8 cellular contexts compared by ENCODE assay signal in the genomic region with DNA sequence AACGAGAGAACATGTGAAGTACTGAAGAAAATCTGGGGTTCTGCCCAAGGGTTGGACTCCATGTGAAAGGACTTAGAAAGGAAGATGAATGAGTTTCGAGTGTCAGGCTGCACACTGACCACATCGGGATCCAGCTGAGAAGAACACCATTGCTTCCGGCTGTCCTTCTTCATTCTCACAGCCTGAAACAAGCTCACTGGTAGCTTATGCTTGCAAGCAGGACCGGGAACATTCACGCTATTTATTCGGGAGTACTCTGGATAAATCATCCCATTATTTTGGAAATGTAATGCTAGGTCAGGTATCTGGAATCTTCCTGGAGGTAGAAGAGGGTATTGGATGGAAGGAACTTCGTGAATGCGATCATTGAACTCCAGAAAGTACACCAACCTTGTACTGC. TPM values are rescaled to one million over a fixed set of nuclear protein-coding genes. Genes with fewer than 3 reads are reported as not detected.
DNase-seq lines count a peak whose midpoint lies in the region; ATAC-seq, FAIRE-seq and TF ChIP-seq lines count a peak whose summit lies in the region.
"Not testable (repeated sequence)": the region's sequence is repeated elsewhere in the genome, so short reads cannot be mapped to it uniquely, and the experiment has no call there.

No MANE protein-coding gene starts in this region.

- not testable (repeated sequence) for H3K36me3 ChIP-seq in CD8-positive, alpha-beta memory T cell (ENCODE audit: insufficient read depth, low read length); Panc1 (ENCODE audit: control insufficient read depth, insufficient read depth, low read length); bronchial epithelial cell (ENCODE audit: control insufficient read depth, insufficient read depth, low read length); endothelial cell of umbilical vein (ENCODE audit: control insufficient read depth in 2 of 2, extremely low read depth in 1 of 2, insufficient read depth in 2 of 2, low read length in 2 of 2); neural progenitor cell; vagina

- not testable (repeated sequence) for TF ChIP-seq POLR2A in endothelial cell of umbilical vein (IDR thresholded peaks at IDR 0.05; ENCODE audit: low read depth, low read length); vagina (IDR thresholded peaks at IDR 0.05)

- H3K27me3 ChIP-seq in CD8-positive, alpha-beta memory T cell (ENCODE audit: insufficient read depth, low read length, poor library complexity, severe bottlenecking); Panc1 (ENCODE audit: control insufficient read depth, insufficient read depth, low read length); bronchial epithelial cell (ENCODE audit: control insufficient read depth, insufficient read depth, low read length); endothelial cell of umbilical vein (ENCODE audit: control insufficient read depth in 2 of 2, insufficient read depth in 2 of 2, low read length in 2 of 2); neural progenitor cell; vagina: not testable (repeated sequence)

- H3K4me3 Mint-ChIP-seq in CD8-positive, alpha-beta memory T cell; neural progenitor cell: not testable (repeated sequence)

- POLR2A ChIA-PET in CD8-positive, alpha-beta memory T cell (lab: Charles Lee); Panc1 (lab: Charles Lee); endothelial cell of umbilical vein (lab: Charles Lee): not testable (repeated sequence)

- H4K20me1 ChIP-seq in endothelial cell of umbilical vein (replicated peaks; ENCODE audit: control insufficient read depth, extremely low read depth, insufficient read depth, low read length); neural progenitor cell (ENCODE audit: low read depth): not testable (repeated sequence)

- intact Hi-C loops in Panc1 (cut with micrococcal nuclease; ENCODE audit: unreplicated experiment); endothelial cell of umbilical vein (cut with micrococcal nuclease); vagina (cut with DNase I): not testable (repeated sequence)

- not testable (repeated sequence) for H3K79me2 ChIP-seq in endothelial cell of umbilical vein (ENCODE audit: control insufficient read depth, insufficient read depth, low read length); neural progenitor cell (ENCODE audit: low read depth)

- H3K4me3 ChIP-seq in CD8-positive, alpha-beta memory T cell (ENCODE audit: low read length); Panc1 (ENCODE audit: low read depth in 2 of 2, low read length in 2 of 2); bronchial epithelial cell (ENCODE audit: low read depth, low read length); endothelial cell of umbilical vein (replicated peaks in 1 of 3; ENCODE audit: insufficient read depth in 1 of 3, low read depth in 1 of 3, low read length in 3 of 3); neural progenitor cell; vagina: not testable (repeated sequence)

- DNase-seq in CD8-positive, alpha-beta memory T cell = peak in 3 of 5 donors; percentile 1 to 8 (median 6)
- not testable (repeated sequence) for DNase-seq in Panc1 (ENCODE audit: low read depth, low spot score)
- DNase-seq in activated CD8-positive, alpha-beta memory T cell treated with anti-CD3 and anti-CD28 coated beads for 24 hours = peak; percentile 63
- peak; percentile 3 for DNase-seq in bronchial epithelial cell (ENCODE audit: low read depth)
- DNase-seq in endothelial cell of umbilical vein (ENCODE audit: low read depth, low spot score) = peak; percentile 1
- peak; percentile 41 for DNase-seq in kidney tubule cell (ENCODE audit: low spot score)
- peak; percentile 19 for DNase-seq in neural progenitor cell (ENCODE audit: low spot score)
- peak; percentile 93 to 100 for DNase-seq in vagina (ENCODE audit: extremely low spot score in 2 of 2)

- H3K9ac ChIP-seq in endothelial cell of umbilical vein (replicated peaks; ENCODE audit: extremely low read depth, insufficient read depth, low read length); neural progenitor cell: not testable (repeated sequence)

- not testable (repeated sequence) for H3K36me3 Mint-ChIP-seq in CD8-positive, alpha-beta memory T cell; neural progenitor cell

- not testable (repeated sequence) for TF ChIP-seq CTCF in Panc1 (IDR thresholded peaks at IDR 0.05); bronchial epithelial cell (IDR thresholded peaks at IDR 0.05; ENCODE audit: insufficient read depth, low read length, severe bottlenecking); endothelial cell of umbilical vein (IDR thresholded peaks at IDR 0.05; ENCODE audit: extremely low read depth in 1 of 2, insufficient read depth in 1 of 2, low read depth in 1 of 2, low read length in 2 of 2); neural progenitor cell (IDR thresholded peaks at IDR 0.05); vagina (IDR thresholded peaks at IDR 0.05)

- H3F3A ChIP-seq in neural progenitor cell (ENCODE audit: low read depth) = not testable (repeated sequence)

- dilution Hi-C loops in endothelial cell of umbilical vein (cut with MboI; ENCODE audit: extremely low pct_ligation_motif_present, low sequenced_read_pairs) = not testable (repeated sequence)

- TSS peak; percentile 92 for BruUV-seq in Panc1 (replicated peaks; lab: Mats Ljungman, UMichigan)
- BruUV-seq in endothelial cell of umbilical vein (replicated peaks; lab: Mats Ljungman, UMichigan) = not testable (repeated sequence)

- not testable (repeated sequence) for H3K9me3 Mint-ChIP-seq in CD8-positive, alpha-beta memory T cell
- peaks cover 12% of the 10 kb centered on the region for H3K9me3 Mint-ChIP-seq in neural progenitor cell

- not testable (repeated sequence) for H3K4me2 ChIP-seq in endothelial cell of umbilical vein (ENCODE audit: insufficient read depth, low read length); neural progenitor cell

- H3K9me1 ChIP-seq in endothelial cell of umbilical vein (replicated peaks; ENCODE audit: control insufficient read depth, extremely low read depth, insufficient read depth, low read length) = not testable (repeated sequence)

- H2AFZ ChIP-seq in endothelial cell of umbilical vein (ENCODE audit: low read depth, low read length); neural progenitor cell (replicated peaks): not testable (repeated sequence)

- in situ Hi-C loops in Panc1 (cut with HindIII; ENCODE audit: low pct_unique_long_range_greater_than_20kb, low sequenced_read_pairs) = not testable (repeated sequence)

- not testable (repeated sequence) for H3K4me1 Mint-ChIP-seq in CD8-positive, alpha-beta memory T cell; neural progenitor cell

- H3K27me3 Mint-ChIP-seq in CD8-positive, alpha-beta memory T cell; neural progenitor cell (ENCODE audit: insufficient read depth, low read depth): not testable (repeated sequence)

- H3K27ac Mint-ChIP-seq in CD8-positive, alpha-beta memory T cell; neural progenitor cell: not testable (repeated sequence)

- H3K4me1 ChIP-seq in CD8-positive, alpha-beta memory T cell (ENCODE audit: insufficient read depth, low read length); Panc1 (ENCODE audit: control insufficient read depth, insufficient read depth, low read length); endothelial cell of umbilical vein (ENCODE audit: control insufficient read depth, extremely low read depth, insufficient read depth, low read length); neural progenitor cell; vagina: not testable (repeated sequence)

- not testable (repeated sequence) for H3K9me3 ChIP-seq in CD8-positive, alpha-beta memory T cell (ENCODE audit: low read length); Panc1 (ENCODE audit: control insufficient read depth, insufficient read depth, low read depth, low read length); endothelial cell of umbilical vein (replicated peaks; ENCODE audit: control insufficient read depth, insufficient read depth, low read length); neural progenitor cell (ENCODE audit: low read depth); vagina

- not testable (repeated sequence) for H3K27ac ChIP-seq in CD8-positive, alpha-beta memory T cell (ENCODE audit: low read depth, low read length); Panc1 (ENCODE audit: low read length); endothelial cell of umbilical vein (ENCODE audit: insufficient read depth, low read depth, low read length); neural progenitor cell; vagina

- FAIRE-seq in bronchial epithelial cell (lab: Jason Lieb, UNC); endothelial cell of umbilical vein (lab: Jason Lieb, UNC): not testable (repeated sequence)

- CTCF ChIA-PET in CD8-positive, alpha-beta memory T cell (lab: Charles Lee); Panc1 (lab: Charles Lee); endothelial cell of umbilical vein (lab: Charles Lee): not testable (repeated sequence)

- ATAC-seq in Panc1 = not testable (repeated sequence)

RNA-seq across cellular contexts. Expression of a gene that starts 59.2 kb away (rescaled TPM):
- total RNA-seq in CD8-positive, alpha-beta memory T cell = 10 to 100 TPM; 21.3 to 25.0 TPM
- 16.1 TPM for polyA plus RNA-seq in CD8-positive, alpha-beta memory T cell
- 14.6 TPM for total RNA-seq in Panc1 (2021; ENCODE audit: unreplicated experiment)
- polyA plus RNA-seq in Panc1 (2012; ENCODE audit: insufficient read length) = 12.2 TPM
- 14.2 and 25.0 TPM in 2 replicates for total RNA-seq in bronchial epithelial cell
- 22.1 and 25.3 TPM in 2 replicates for total RNA-seq in endothelial cell of umbilical vein
- polyA plus RNA-seq in endothelial cell of umbilical vein = 6.6 and 8.7 TPM in 2 replicates
- 9.3 and 10.5 TPM in 2 replicates for polyA plus RNA-seq in endothelial cell of umbilical vein (2011; cell fraction: cytosol; rRNA removed)
- polyA plus RNA-seq in endothelial cell of umbilical vein (2011; cell fraction: nucleus; rRNA removed) = 16.3 and 17.1 TPM in 2 replicates
- polyA plus RNA-seq in endothelial cell of umbilical vein (2012) = 12.8 and 13.3 TPM in 2 replicates
- 31.9 and 42.7 TPM in 2 replicates for polyA minus RNA-seq in endothelial cell of umbilical vein
- 55.8 TPM for polyA minus RNA-seq in endothelial cell of umbilical vein (2011; cell fraction: cytosol; rRNA and poly(A)+ RNA removed)
- polyA minus RNA-seq in endothelial cell of umbilical vein (2011; cell fraction: nucleus; rRNA and poly(A)+ RNA removed) = 29.2 and 32.1 TPM in 2 replicates
- total RNA-seq in neural progenitor cell (ENCODE audit: low replicate concordance) = 34.7 and 35.7 TPM in 2 replicates
- total RNA-seq in vagina = 41.3 TPM
